ENCODE assay signal across 11 cellular contexts in genomic region chr11:115930886-115931537, GRCh38.
DNase-seq lines count a peak whose midpoint lies in the region; ATAC-seq and TF ChIP-seq lines count a peak whose summit lies in the region.
"Had no signal": no experiment of that assay in that cellular context is flagged by ENCODE, and none has a peak within 500 bp of the region (broad histone marks: within the 10 kb centered on the region; RNA-seq: fewer than 3 reads in every experiment).

No MANE protein-coding gene starts in this region.

- DNase-seq in SKM-1 treated with dmso at 0.1 percent for 144 hours (lab: John Stamatoyannopoulos, UW; ENCODE audit: unreplicated experiment) (peak; percentile 50), SKM-1 (lab: John Stamatoyannopoulos, UW; ENCODE audit: unreplicated experiment) (no peak), T-helper 17 cell (no peak), transverse colon (peak; percentile 22), esophagus squamous epithelium (lab: John Stamatoyannopoulos, UW) (no peak), NCI-H510A (lab: John Stamatoyannopoulos, UW) (no peak)
- DNase-seq: activated gamma-delta T cell had no signal

- intact Hi-C loops in transverse colon (cut with DNase I; ENCODE audit: low total_unique reads) (loop anchor here (5.0 kb wide), 1 partner anchor 484 kb away; no protein-coding TSS in a partner anchor), esophagus squamous epithelium (cut with DNase I) (no loop called here)

- ATAC-seq in HG03159 (IDR thresholded peaks at IDR 0.05; ENCODE audit: unreplicated experiment) (peak; percentile 41), T-helper 17 cell (peak; percentile 56), HG03520 (IDR thresholded peaks at IDR 0.05; ENCODE audit: unreplicated experiment) (no peak)
- ATAC-seq: A549 had no signal

- H3K27me3 Mint-ChIP-seq in T-helper 17 cell, result no peaks in the 10 kb centered on the region

- TF ChIP-seq CTCF in transverse colon (IDR thresholded peaks at IDR 0.05) (no peak), esophagus squamous epithelium (IDR thresholded peaks at IDR 0.05) (no peak)

- in situ Hi-C loops in transverse colon (cut with MboI; ENCODE audit: low pct_ligation_motif_present in 1 of 4, low pct_unique_long_range_greater_than_20kb in 1 of 4, low sequenced_read_pairs in 3 of 4), result no loop called here

- H3K4me3 ChIP-seq in transverse colon (no peak overlapping the region), esophagus squamous epithelium (no peak overlapping the region)
- H3K4me3 ChIP-seq: A549, dorsolateral prefrontal cortex had no signal

- H3K36me3 ChIP-seq in transverse colon (no peaks in the 10 kb centered on the region), esophagus squamous epithelium (no peaks in the 10 kb centered on the region)

- peaks cover 0 to 13% (median 1%) of the 10 kb centered on the region in 4 donors for H3K4me1 ChIP-seq in transverse colon
- H3K4me1 ChIP-seq in esophagus squamous epithelium, result peaks cover 0 to 15% (median 0%) of the 10 kb centered on the region in 3 donors
- H3K4me1 ChIP-seq: A549 had no signal

- no peaks in the 10 kb centered on the region for H3K9me3 ChIP-seq in T-helper 17 cell (ENCODE audit: control insufficient read depth, low read length, poor library complexity, severe bottlenecking)
- H3K9me3 ChIP-seq in transverse colon, result no peaks in the 10 kb centered on the region
- no peaks in the 10 kb centered on the region for H3K9me3 ChIP-seq in esophagus squamous epithelium
- H3K9me3 ChIP-seq: A549 had no signal

- peak overlapping the region in 1 of 4 donors; percentile 41 for H3K27ac ChIP-seq in transverse colon
- H3K27ac ChIP-seq in esophagus squamous epithelium, result peak overlapping the region in 1 of 4 donors; percentile 3
- H3K27ac ChIP-seq: A549 had no signal

- H3K27ac Mint-ChIP-seq in T-helper 17 cell, result no peak overlapping the region

- TF ChIP-seq POLR2A in transverse colon (IDR thresholded peaks at IDR 0.05) (no peak), esophagus squamous epithelium (IDR thresholded peaks at IDR 0.05) (no peak)

- no peak for TF ChIP-seq EP300 in transverse colon (IDR thresholded peaks at IDR 0.05; ENCODE audit: low read depth)

- H3K4me3 Mint-ChIP-seq in T-helper 17 cell, result no peak overlapping the region

- H3K27me3 ChIP-seq in transverse colon, result no peaks in the 10 kb centered on the region
- peaks cover 0 to 19% (median 0%) of the 10 kb centered on the region in 4 donors for H3K27me3 ChIP-seq in esophagus squamous epithelium

- no peaks in the 10 kb centered on the region for H3K36me3 Mint-ChIP-seq in T-helper 17 cell (ENCODE audit: low read depth)

- WGBS in transverse colon (ENCODE audit: low coverage in 1 of 2), 2 donors, result 66 to 75% methylated on average over 2 to 3 of the region's 3 CpGs
- WGBS in esophagus squamous epithelium, 2 donors, result 74% methylated on average over 3 of the region's 3 CpGs; no CpG with 5 or more reads in 1 of the 2 donors

- no peaks in the 10 kb centered on the region for H3K4me1 Mint-ChIP-seq in T-helper 17 cell

Comparison
In these comparisons a context has a peak if more than half of its experiments do, and no peak if none do; other contexts are left out.
1. DNase-seq: peak in SKM-1 treated with dmso at 0.1 percent for 144 hours (single experiment) and transverse colon (single experiment); none in SKM-1 (single experiment), T-helper 17 cell (0 of 3), esophagus squamous epithelium (single experiment) and NCI-H510A (single experiment).